29 cellular contexts compared by ENCODE assay signal in genomic region chr12:62512901-62513300, GRCh38.
"Had no signal": no experiment of that assay in that cellular context is flagged by ENCODE, and none has a peak within 500 bp of the region (broad histone marks: within the 10 kb centered on the region; RNA-seq: fewer than 3 reads in every experiment).

No MANE protein-coding gene starts in this region.

- H3K4me3 Mint-ChIP-seq: activated CD4-positive, alpha-beta memory T cell treated with anti-CD3 and anti-CD28 coated beads, Interleukin-2, amount 10 ng/mL, durations not matched to agents 7 days and 5 days; activated CD4-positive, alpha-beta T cell treated with anti-CD3 and anti-CD28 coated beads, Interleukin-2, amount 10 ng/mL, durations not matched to agents 7 days and 5 days; activated naive CD8-positive, alpha-beta T cell; activated T-cell treated with anti-CD3 and anti-CD28 coated beads, Interleukin-2, amount 50 U/mL, for 4 hours; activated T-helper 17 cell treated with anti-CD3 and anti-CD28 coated beads, Interleukin-2, amount 50 U/mL, for 72 hours; central memory CD8-positive, alpha-beta T cell; dendritic cell treated with granulocyte-macrophage colony-stimulating factor and Interleukin-4, amounts not matched to agents 40 ng/mL and 50 ng/mL, for 4 days; endodermal cell had no signal

- H3K36me3 ChIP-seq: brain microvascular endothelial cell had no signal

- H3K27me3 ChIP-seq: brain microvascular endothelial cell, dorsolateral prefrontal cortex, esophagus muscularis mucosa, foreskin keratinocyte, gastrocnemius medialis, heart left ventricle had no signal

- H3K4me1 ChIP-seq: esophagus muscularis mucosa, foreskin keratinocyte, gastrocnemius medialis had no signal

- ATAC-seq: activated T-cell treated with anti-CD3 and anti-CD28 coated beads, Interleukin-2, amount 50 U/mL, for 4 hours; activated T-helper 17 cell treated with anti-CD3 and anti-CD28 coated beads, Interleukin-2, amount 50 U/mL, for 72 hours; foreskin keratinocyte; gastrocnemius medialis; heart left ventricle had no signal

- H3K27ac ChIP-seq: brain microvascular endothelial cell, coronary artery, dorsolateral prefrontal cortex, esophagus muscularis mucosa, foreskin keratinocyte, gastrocnemius medialis, heart left ventricle had no signal

- H3K27me3 Mint-ChIP-seq: activated CD4-positive, alpha-beta memory T cell treated with anti-CD3 and anti-CD28 coated beads, Interleukin-2, amount 10 ng/mL, durations not matched to agents 7 days and 5 days; activated CD4-positive, alpha-beta T cell treated with anti-CD3 and anti-CD28 coated beads, Interleukin-2, amount 10 ng/mL, durations not matched to agents 7 days and 5 days; activated naive CD8-positive, alpha-beta T cell; activated T-helper 17 cell treated with anti-CD3 and anti-CD28 coated beads, Interleukin-2, amount 50 U/mL, for 72 hours; central memory CD8-positive, alpha-beta T cell; dendritic cell treated with granulocyte-macrophage colony-stimulating factor and Interleukin-4, amounts not matched to agents 40 ng/mL and 50 ng/mL, for 4 days had no signal

- H3K4me3 ChIP-seq: coronary artery, dorsolateral prefrontal cortex, esophagus muscularis mucosa, gastrocnemius medialis, heart left ventricle had no signal

- DNase-seq: activated CD4-positive, alpha-beta memory T cell treated with anti-CD3 and anti-CD28 coated beads, Interleukin-2, amount 10 ng/mL, durations not matched to agents 7 days and 5 days; activated CD4-positive, alpha-beta T cell treated with anti-CD3 and anti-CD28 coated beads for 1 hour; activated CD4-positive, alpha-beta T cell treated with anti-CD3 and anti-CD28 coated beads for 4 hours; activated CD4-positive, alpha-beta T cell treated with anti-CD3 and anti-CD28 coated beads, Interleukin-2, amount 10 ng/mL, durations not matched to agents 7 days and 5 days; activated CD4-positive, alpha-beta T cell treated with anti-CD3 and anti-CD28 coated beads, Interleukin-2, amount 50 U/mL, for 4 hours; activated CD8-positive, alpha-beta memory T cell treated with anti-CD3 and anti-CD28 coated beads for 24 hours; activated effector memory CD4-positive, alpha-beta T cell treated with Interleukin-2 at 50 U/mL for 16 hours; activated gamma-delta T cell treated with Interleukin-2 at 50 U/mL for 16 hours; activated naive CD4-positive, alpha-beta T cell treated with anti-CD3 and anti-CD28 coated beads, Interleukin-2, amount 50 U/mL, for 16 hours; activated naive CD4-positive, alpha-beta T cell treated with Interleukin-2 at 50 U/mL for 16 hours; activated T-cell treated with anti-CD3 and anti-CD28 coated beads, Interleukin-2, amount 50 U/mL, for 4 hours; amniotic stem cell; anterior cingulate cortex; brain microvascular endothelial cell; dorsolateral prefrontal cortex; effector memory CD4-positive, alpha-beta T cell; endodermal cell; erythroblast; foreskin keratinocyte; gastrocnemius medialis; glutamatergic neuron; heart left ventricle; T-helper 2 cell had no signal

- H3K4me1 Mint-ChIP-seq: activated CD4-positive, alpha-beta memory T cell treated with anti-CD3 and anti-CD28 coated beads, Interleukin-2, amount 10 ng/mL, durations not matched to agents 7 days and 5 days; endodermal cell had no signal

- H3K9me3 ChIP-seq: esophagus muscularis mucosa, gastrocnemius medialis had no signal

- H3K27ac Mint-ChIP-seq: activated CD4-positive, alpha-beta memory T cell treated with anti-CD3 and anti-CD28 coated beads, Interleukin-2, amount 10 ng/mL, durations not matched to agents 7 days and 5 days; activated CD4-positive, alpha-beta T cell treated with anti-CD3 and anti-CD28 coated beads, Interleukin-2, amount 10 ng/mL, durations not matched to agents 7 days and 5 days; activated naive CD8-positive, alpha-beta T cell; activated T-helper 17 cell treated with anti-CD3 and anti-CD28 coated beads, Interleukin-2, amount 50 U/mL, for 72 hours; dendritic cell treated with granulocyte-macrophage colony-stimulating factor and Interleukin-4, amounts not matched to agents 40 ng/mL and 50 ng/mL, for 4 days; endodermal cell had no signal
